Comparison of ENCODE assay signal across 14 cellular contexts in the genomic region with DNA sequence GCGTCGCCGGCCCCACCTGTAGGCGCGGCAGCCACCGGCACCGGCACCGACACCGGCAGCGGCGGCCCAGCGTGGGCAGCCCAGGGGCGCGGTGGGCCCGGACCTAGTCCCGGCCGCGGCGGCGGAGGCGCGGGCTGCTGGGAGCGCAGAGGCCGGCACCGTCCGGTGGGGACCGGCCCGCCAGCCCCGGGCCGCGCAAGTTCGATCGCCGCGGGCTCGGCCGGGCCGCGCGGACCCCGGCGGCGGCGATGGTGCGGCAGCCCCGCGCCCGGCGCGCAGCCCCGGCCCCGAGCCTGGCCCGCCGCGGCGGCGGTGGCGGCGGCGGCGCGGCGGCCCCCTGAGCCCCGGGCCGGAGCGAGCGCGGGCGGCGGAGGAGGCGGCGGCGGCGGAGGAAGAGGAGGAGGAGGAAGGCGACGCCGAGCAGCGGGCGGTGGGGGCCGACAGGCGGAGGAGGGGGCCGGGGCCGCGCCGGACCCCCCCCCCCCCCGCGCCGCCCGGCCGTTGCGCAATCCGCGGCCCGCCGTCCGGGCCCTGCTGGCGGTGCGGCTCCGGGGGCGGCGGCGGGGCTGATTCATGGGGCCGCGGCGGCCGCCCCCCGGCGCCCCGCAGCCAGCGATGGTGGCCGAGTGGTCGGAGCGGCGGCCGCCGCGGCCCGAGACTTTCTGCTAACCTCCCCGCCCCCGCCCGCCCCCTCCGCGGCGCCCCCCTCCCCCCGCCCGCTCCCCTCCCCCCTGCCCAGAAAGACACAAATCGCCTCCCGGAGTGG.
DNase-seq lines count a peak whose midpoint lies in the region; TF ChIP-seq lines count a peak whose summit lies in the region.
"Had no signal": no experiment of that assay in that cellular context is flagged by ENCODE, and none has a peak within 500 bp of the region (broad histone marks: within the 10 kb centered on the region; RNA-seq: fewer than 3 reads in every experiment).

No MANE protein-coding gene starts in this region.

- H3K23ac ChIP-seq in mesendoderm (ENCODE audit: low read length): no peak overlapping the region

- peak overlapping the region; percentile 59 for H3K9ac ChIP-seq in mesendoderm (ENCODE audit: low read length)

- H4K8ac ChIP-seq in mesendoderm (ENCODE audit: low read depth, low read length): peak overlapping the region; percentile 70

- in situ Hi-C loops in transverse colon (cut with MboI; ENCODE audit: low pct_ligation_motif_present in 1 of 4, low pct_unique_long_range_greater_than_20kb in 1 of 4, low sequenced_read_pairs in 3 of 4): no loop called here

- intact Hi-C loops in breast epithelium (cut with DNase I; ENCODE audit: low total_unique reads) (loop anchor here (2.0 kb wide), 1 partner anchor 33 kb away; no protein-coding TSS in a partner anchor), MCF 10A (cut with micrococcal nuclease) (no loop called here), ascending aorta (cut with DNase I) (loop anchor here (1.0 to 10.0 kb wide), 5 partner anchors 369 to 1252 kb away; partner anchors contain the start of gene BRD1), transverse colon (cut with DNase I; ENCODE audit: low total_unique reads) (loop anchor here (10.0 kb wide), 1 partner anchor 729 kb away; no protein-coding TSS in a partner anchor)
- intact Hi-C loops in activated CD4-positive, alpha-beta T cell treated with anti-CD3 and anti-CD28 coated beads, Interleukin-2, amount 10 ng/mL, durations not matched to agents 24 days and 14 days (cut with micrococcal nuclease): no loop called here

- peaks cover 17% of the 10 kb centered on the region for H3K9me3 Mint-ChIP-seq in MCF 10A (ENCODE audit: unreplicated experiment)
- peaks cover 11% of the 10 kb centered on the region for H3K9me3 Mint-ChIP-seq in activated CD4-positive, alpha-beta T cell treated with anti-CD3 and anti-CD28 coated beads, Interleukin-2, amount 10 ng/mL, durations not matched to agents 24 days and 14 days

- H3K4me1 Mint-ChIP-seq in MCF 10A (ENCODE audit: insufficient read depth, unreplicated experiment): no peaks in the 10 kb centered on the region
- no peaks in the 10 kb centered on the region for H3K4me1 Mint-ChIP-seq in activated CD4-positive, alpha-beta T cell treated with anti-CD3 and anti-CD28 coated beads, Interleukin-2, amount 10 ng/mL, durations not matched to agents 24 days and 14 days
- H3K4me1 Mint-ChIP-seq: activated CD8-positive, alpha-beta memory T cell treated with anti-CD3 and anti-CD28 coated beads, Interleukin-2, amount 10 ng/mL, durations not matched to agents 7 days and 5 days had no signal

- TF ChIP-seq EP300 in transverse colon (IDR thresholded peaks at IDR 0.05; ENCODE audit: low read depth): no peak

- no peak overlapping the region for H3K4me3 Mint-ChIP-seq in MCF 10A (ENCODE audit: unreplicated experiment)
- no peak overlapping the region for H3K4me3 Mint-ChIP-seq in activated CD4-positive, alpha-beta T cell treated with anti-CD3 and anti-CD28 coated beads, Interleukin-2, amount 10 ng/mL, durations not matched to agents 24 days and 14 days
- H3K4me3 Mint-ChIP-seq: activated CD8-positive, alpha-beta memory T cell treated with anti-CD3 and anti-CD28 coated beads, Interleukin-2, amount 10 ng/mL, durations not matched to agents 7 days and 5 days; IgD-negative memory B cell had no signal

- H2AK5ac ChIP-seq in mesendoderm (ENCODE audit: low read length): no peak overlapping the region

- H3K27ac ChIP-seq in breast epithelium (no peak overlapping the region), ascending aorta (peak overlapping the region in 1 of 2 donors; percentile 78), mesendoderm (ENCODE audit: low read depth, low read length) (no peak overlapping the region), transverse colon (no peak overlapping the region)
- H3K27ac ChIP-seq: brain microvascular endothelial cell had no signal

- H3K36me3 ChIP-seq in breast epithelium (no peaks in the 10 kb centered on the region), ascending aorta (no peaks in the 10 kb centered on the region), mesendoderm (ENCODE audit: control insufficient read depth, insufficient read depth, low read length) (no peaks in the 10 kb centered on the region), transverse colon (no peaks in the 10 kb centered on the region)
- H3K36me3 ChIP-seq: brain microvascular endothelial cell had no signal

- peak overlapping the region; percentile 32 to 64 (median 53) for H3K4me3 ChIP-seq in breast epithelium
- H3K4me3 ChIP-seq in ascending aorta: peak overlapping the region; percentile 47 to 89
- no peak overlapping the region for H3K4me3 ChIP-seq in mesendoderm (ENCODE audit: low read length)
- peak overlapping the region in 3 of 4 donors; percentile 6 to 30 (median 19) for H3K4me3 ChIP-seq in transverse colon

- H2BK15ac ChIP-seq in mesendoderm (replicated peaks; ENCODE audit: low read depth): no peak overlapping the region

- no TSS peak for BruUV-seq in MCF 10A (replicated peaks; lab: Mats Ljungman, UMichigan)

- no peak overlapping the region for H4K5ac ChIP-seq in mesendoderm (ENCODE audit: low read length)

- CTCF ChIA-PET in MCF 10A (lab: Yijun Ruan, JAX): no interaction called here

- no CpG with 5 or more reads among the region's 128 CpGs for WGBS in mesendoderm (ENCODE audit: extremely low coverage, insufficient coverage, low lambda C conversion rate)
- 8% methylated on average over 15 of the region's 128 CpGs; no CpG with 5 or more reads in 1 of the 2 donors for WGBS in transverse colon (ENCODE audit: low coverage in 1 of 2), 2 donors

- peak overlapping the region; percentile 26 for H3K4ac ChIP-seq in mesendoderm (ENCODE audit: low read depth, low read length)

- no peaks in the 10 kb centered on the region for H3K79me2 ChIP-seq in mesendoderm (ENCODE audit: control insufficient read depth, insufficient read depth, low read length)

- TF ChIP-seq CTCF in breast epithelium (IDR thresholded peaks at IDR 0.05) (no peak), MCF 10A (IDR thresholded peaks at IDR 0.05; ENCODE audit: unreplicated experiment) (no peak), ascending aorta (IDR thresholded peaks at IDR 0.05) (no peak), transverse colon (IDR thresholded peaks at IDR 0.05) (no peak)

- H3K36me3 Mint-ChIP-seq in MCF 10A (ENCODE audit: insufficient read depth, unreplicated experiment): no peaks in the 10 kb centered on the region
- H3K36me3 Mint-ChIP-seq in activated CD4-positive, alpha-beta T cell treated with anti-CD3 and anti-CD28 coated beads, Interleukin-2, amount 10 ng/mL, durations not matched to agents 24 days and 14 days (ENCODE audit: low read depth): no peaks in the 10 kb centered on the region
- H3K36me3 Mint-ChIP-seq: IgD-negative memory B cell had no signal

- no peak overlapping the region for H2BK5ac ChIP-seq in mesendoderm (ENCODE audit: low read length)

- H3K27me3 Mint-ChIP-seq in MCF 10A (ENCODE audit: insufficient read depth, unreplicated experiment): no peaks in the 10 kb centered on the region
- H3K27me3 Mint-ChIP-seq in activated CD4-positive, alpha-beta T cell treated with anti-CD3 and anti-CD28 coated beads, Interleukin-2, amount 10 ng/mL, durations not matched to agents 24 days and 14 days: peaks cover 33% of the 10 kb centered on the region

- H3K9me3 ChIP-seq in breast epithelium (peaks cover 0 to 2% of the 10 kb centered on the region in 2 donors), ascending aorta (no peaks in the 10 kb centered on the region), transverse colon (no peaks in the 10 kb centered on the region)

- H3K4me2 ChIP-seq in mesendoderm (ENCODE audit: low read length): peak overlapping the region; percentile 62

- POLR2A ChIA-PET in MCF 10A (lab: Yijun Ruan, JAX): no interaction called here

- H3K4me1 ChIP-seq in breast epithelium: no peaks in the 10 kb centered on the region
- peaks cover 0 to 25% of the 10 kb centered on the region in 2 donors for H3K4me1 ChIP-seq in ascending aorta
- H3K4me1 ChIP-seq in mesendoderm (ENCODE audit: control insufficient read depth, low read depth, low read length): no peaks in the 10 kb centered on the region
- H3K4me1 ChIP-seq in transverse colon: no peaks in the 10 kb centered on the region

- peaks cover 3 to 39% of the 10 kb centered on the region in 2 donors for H3K27me3 ChIP-seq in breast epithelium
- no peaks in the 10 kb centered on the region for H3K27me3 ChIP-seq in ascending aorta
- no peaks in the 10 kb centered on the region for H3K27me3 ChIP-seq in mesendoderm (ENCODE audit: insufficient read depth, low read length, poor library complexity)
- H3K27me3 ChIP-seq in transverse colon: peaks cover 47% of the 10 kb centered on the region

- H2BK120ac ChIP-seq in mesendoderm (ENCODE audit: low read depth, low read length): no peak overlapping the region

- H3K27ac Mint-ChIP-seq in MCF 10A (ENCODE audit: low read depth, unreplicated experiment): no peak overlapping the region
- no peak overlapping the region for H3K27ac Mint-ChIP-seq in activated CD4-positive, alpha-beta T cell treated with anti-CD3 and anti-CD28 coated beads, Interleukin-2, amount 10 ng/mL, durations not matched to agents 24 days and 14 days
- H3K27ac Mint-ChIP-seq: activated CD8-positive, alpha-beta memory T cell treated with anti-CD3 and anti-CD28 coated beads, Interleukin-2, amount 10 ng/mL, durations not matched to agents 7 days and 5 days; IgD-negative memory B cell; progenitor cell of endocrine pancreas had no signal

- DNase-seq in breast epithelium (ENCODE audit: low spot score in 2 of 2): no peak
- DNase-seq in MCF 10A (ENCODE audit: unreplicated experiment): no peak
- no peak for DNase-seq in ascending aorta (ENCODE audit: low spot score in 2 of 2)
- no peak for DNase-seq in mesendoderm
- DNase-seq in transverse colon: no peak
- DNase-seq in HT-29 (ENCODE audit: low spot score): no peak
- DNase-seq in activated CD4-positive, alpha-beta T cell treated with anti-CD3 and anti-CD28 coated beads, Interleukin-2, amount 10 ng/mL, durations not matched to agents 24 days and 14 days: no peak
- DNase-seq in stimulated activated naive CD4-positive, alpha-beta T cell (lab: John Stamatoyannopoulos, UW): no peak
- DNase-seq: activated CD8-positive, alpha-beta memory T cell treated with anti-CD3 and anti-CD28 coated beads, Interleukin-2, amount 10 ng/mL, durations not matched to agents 7 days and 5 days; activated naive CD4-positive, alpha-beta T cell; brain microvascular endothelial cell; effector memory CD4-positive, alpha-beta T cell had no signal

- H3K18ac ChIP-seq in mesendoderm (ENCODE audit: low read length): peak overlapping the region; percentile 82

- H3K79me1 ChIP-seq in mesendoderm (ENCODE audit: low read length): peaks cover 4% of the 10 kb centered on the region

- TF ChIP-seq POLR2A in breast epithelium (IDR thresholded peaks at IDR 0.05) (no peak), transverse colon (IDR thresholded peaks at IDR 0.05) (no peak)

- peak overlapping the region; percentile 56 for H3K56ac ChIP-seq in mesendoderm (ENCODE audit: low read length)

Comparison
In these comparisons a context has a peak if more than half of its experiments do, and no peak if none do; other contexts are left out.
1. intact Hi-C loops: an anchor here in breast epithelium (2.0 kb wide), ascending aorta (1.0 to 10.0 kb wide) and transverse colon (10.0 kb wide); none called in MCF 10A and activated CD4-positive, alpha-beta T cell treated with anti-CD3 and anti-CD28 coated beads, Interleukin-2, amount 10 ng/mL, durations not matched to agents 24 days and 14 days.